In genomic region chr6:149302723-149303122, GRCh38 we compare ENCODE assay signal across 9 cellular contexts.
"Had no signal": no experiment of that assay in that cellular context is flagged by ENCODE, and none has a peak within 500 bp of the region (broad histone marks: within the 10 kb centered on the region; RNA-seq: fewer than 3 reads in every experiment).

No MANE protein-coding gene starts in this region.

- H3K9ac ChIP-seq: KMS-11 had no signal

- FAIRE-seq: HepG2, HTR-8/SVneo, K562 had no signal

- H3K4me3 ChIP-seq: K562 had no signal

- H3K27ac Mint-ChIP-seq: IgD-negative memory B cell had no signal

- H3K9me3 Mint-ChIP-seq: IgD-negative memory B cell had no signal

- H3K4me1 Mint-ChIP-seq: IgD-negative memory B cell had no signal

- H3K36me3 Mint-ChIP-seq: IgD-negative memory B cell had no signal

- H3K27me3 Mint-ChIP-seq: IgD-negative memory B cell had no signal

- H3K4me3 Mint-ChIP-seq: IgD-negative memory B cell had no signal

- DNase-seq: IMR-90, KBM-7, KG1 had no signal

- ATAC-seq: HepG2, K562 had no signal

- H3K4me2 ChIP-seq: KMS-11 had no signal

- H3K27ac ChIP-seq: HL-60, KMS-11 had no signal
